Comparison of ENCODE assay signal across 1 cellular context in the genomic region with DNA sequence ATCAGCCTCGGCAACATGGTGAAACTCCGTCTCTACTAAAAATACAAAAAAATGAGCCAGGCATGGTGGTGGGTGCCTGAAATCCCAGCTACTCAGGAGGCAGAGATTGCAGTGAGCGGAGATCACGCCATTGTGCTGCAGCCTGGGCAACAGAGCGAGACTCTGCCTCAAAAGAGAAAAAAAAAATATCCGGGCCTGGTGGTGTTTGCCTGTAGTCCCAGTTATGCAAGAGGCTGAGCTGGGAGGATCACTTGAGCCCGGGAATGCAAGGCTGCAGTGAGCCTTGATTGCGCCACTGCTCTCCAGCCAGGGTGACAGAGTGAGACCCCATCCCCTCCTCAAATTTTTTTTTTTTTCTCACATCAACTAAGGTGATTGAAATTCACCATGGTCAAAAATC.
TF ChIP-seq lines count a peak whose summit lies in the region.

No MANE protein-coding gene starts in this region.

TF ChIP-seq in HepG2, 621 proteins besides CTCF, POLR2A, EP300 and RAD21 (continued from another document and continues in another):
- TF ChIP-seq ZNF720 (CRISPR knock-in tag; IDR thresholded peaks at IDR 0.05) (no peak), IRX3 (CRISPR knock-in tag; IDR thresholded peaks at IDR 0.05; ENCODE audit: borderline replicate concordance, low read depth) (no peak), GFI1 (CRISPR knock-in tag; IDR thresholded peaks at IDR 0.05; ENCODE audit: borderline replicate concordance) (0 out of 2 replicates have a peak, but pooled peaks have one; percentile 57), HDAC2 (CRISPR knock-in tag; IDR thresholded peaks at IDR 0.05) (peak; percentile 33; the same call in 1 of the 2 replicates), SOX5 (CRISPR knock-in tag; IDR thresholded peaks at IDR 0.05; ENCODE audit: borderline replicate concordance) (peak; percentile 36; the same call in 1 of the 2 replicates), PPARG (CRISPR knock-in tag; conservative IDR thresholded peaks at IDR 0.05) (no peak), HNF4G (IDR thresholded peaks at IDR 0.05; ENCODE audit: borderline replicate concordance, low read depth, low read length) (peak; percentile 25; the same call in 1 of the 2 replicates), HNF4G (CRISPR knock-in tag; IDR thresholded peaks at IDR 0.05; ENCODE audit: borderline replicate concordance, low read depth) (no peak), RXRB (CRISPR knock-in tag; IDR thresholded peaks at IDR 0.05; ENCODE audit: borderline replicate concordance) (peak; percentile 46; the same call in 1 of the 2 replicates), TBX2 (CRISPR knock-in tag; IDR thresholded peaks at IDR 0.05; ENCODE audit: borderline replicate concordance) (0 out of 2 replicates have a peak, but pooled peaks have one; percentile 14), ZBTB42 (CRISPR knock-in tag; IDR thresholded peaks at IDR 0.05) (no peak), KDM6A (CRISPR knock-in tag; IDR thresholded peaks at IDR 0.05; ENCODE audit: low read depth) (no peak), ARHGAP35 (CRISPR knock-in tag; IDR thresholded peaks at IDR 0.05; ENCODE audit: borderline replicate concordance) (no peak), FIP1L1 (IDR thresholded peaks at IDR 0.05; ENCODE audit: borderline replicate concordance, insufficient read depth, low read depth, low read length) (no peak), SP5 (CRISPR knock-in tag; IDR thresholded peaks at IDR 0.05; ENCODE audit: borderline replicate concordance, low read depth) (peak; percentile 58; the same call in 1 of the 2 replicates), GATAD2A (CRISPR knock-in tag; IDR thresholded peaks at IDR 0.05) (peak; percentile 87), SMARCC2 (IDR thresholded peaks at IDR 0.05) (no peak), IKZF4 (CRISPR knock-in tag; IDR thresholded peaks at IDR 0.05; ENCODE audit: borderline replicate concordance, low read depth, not compliant biosample characterization) (no peak), ZMYM4 (CRISPR knock-in tag; IDR thresholded peaks at IDR 0.05) (peak; percentile 20; the same call in 1 of the 2 replicates), SOX6 (IDR thresholded peaks at IDR 0.05) (no peak), SOX6 (CRISPR knock-in tag; IDR thresholded peaks at IDR 0.05) (peak; percentile 73), HDAC1 (CRISPR knock-in tag; IDR thresholded peaks at IDR 0.05) (peak; percentile 55; the same call in 1 of the 2 replicates), IRF2 (CRISPR knock-in tag; IDR thresholded peaks at IDR 0.05) (peak; percentile 40; the same call in 1 of the 2 replicates), ZNF543 (CRISPR knock-in tag; IDR thresholded peaks at IDR 0.05) (no peak), CBFB (CRISPR knock-in tag; IDR thresholded peaks at IDR 0.05) (no peak), POGZ (CRISPR knock-in tag; IDR thresholded peaks at IDR 0.05) (peak; percentile 76; the same call in 1 of the 2 replicates)
- TF ChIP-seq, protein P1, sequence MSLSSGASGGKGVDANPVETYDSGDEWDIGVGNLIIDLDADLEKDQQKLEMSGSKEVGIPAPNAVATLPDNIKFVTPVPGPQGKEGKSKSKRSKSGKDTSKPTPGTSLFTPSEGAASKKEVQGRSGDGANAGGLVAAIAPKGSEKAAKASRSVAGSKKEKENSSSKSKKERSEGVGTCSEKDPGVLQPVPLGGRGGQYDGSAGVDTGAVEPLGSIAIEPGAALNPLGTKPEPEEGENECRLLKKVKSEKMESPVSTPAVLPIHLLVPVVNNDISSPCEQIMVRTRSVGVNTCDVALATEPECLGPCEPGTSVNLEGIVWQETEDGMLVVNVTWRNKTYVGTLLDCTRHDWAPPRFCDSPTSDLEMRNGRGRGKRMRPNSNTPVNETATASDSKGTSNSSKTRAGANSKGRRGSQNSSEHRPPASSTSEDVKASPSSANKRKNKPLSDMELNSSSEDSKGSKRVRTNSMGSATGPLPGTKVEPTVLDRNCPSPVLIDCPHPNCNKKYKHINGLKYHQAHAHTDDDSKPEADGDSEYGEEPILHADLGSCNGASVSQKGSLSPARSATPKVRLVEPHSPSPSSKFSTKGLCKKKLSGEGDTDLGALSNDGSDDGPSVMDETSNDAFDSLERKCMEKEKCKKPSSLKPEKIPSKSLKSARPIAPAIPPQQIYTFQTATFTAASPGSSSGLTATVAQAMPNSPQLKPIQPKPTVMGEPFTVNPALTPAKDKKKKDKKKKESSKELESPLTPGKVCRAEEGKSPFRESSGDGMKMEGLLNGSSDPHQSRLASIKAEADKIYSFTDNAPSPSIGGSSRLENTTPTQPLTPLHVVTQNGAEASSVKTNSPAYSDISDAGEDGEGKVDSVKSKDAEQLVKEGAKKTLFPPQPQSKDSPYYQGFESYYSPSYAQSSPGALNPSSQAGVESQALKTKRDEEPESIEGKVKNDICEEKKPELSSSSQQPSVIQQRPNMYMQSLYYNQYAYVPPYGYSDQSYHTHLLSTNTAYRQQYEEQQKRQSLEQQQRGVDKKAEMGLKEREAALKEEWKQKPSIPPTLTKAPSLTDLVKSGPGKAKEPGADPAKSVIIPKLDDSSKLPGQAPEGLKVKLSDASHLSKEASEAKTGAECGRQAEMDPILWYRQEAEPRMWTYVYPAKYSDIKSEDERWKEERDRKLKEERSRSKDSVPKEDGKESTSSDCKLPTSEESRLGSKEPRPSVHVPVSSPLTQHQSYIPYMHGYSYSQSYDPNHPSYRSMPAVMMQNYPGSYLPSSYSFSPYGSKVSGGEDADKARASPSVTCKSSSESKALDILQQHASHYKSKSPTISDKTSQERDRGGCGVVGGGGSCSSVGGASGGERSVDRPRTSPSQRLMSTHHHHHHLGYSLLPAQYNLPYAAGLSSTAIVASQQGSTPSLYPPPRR (CRISPR knock-in tag; IDR thresholded peaks at IDR 0.05; ENCODE audit: borderline replicate concordance) = 0 out of 2 replicates have a peak, but pooled peaks have one; percentile 18
- TF ChIP-seq, protein P2, sequence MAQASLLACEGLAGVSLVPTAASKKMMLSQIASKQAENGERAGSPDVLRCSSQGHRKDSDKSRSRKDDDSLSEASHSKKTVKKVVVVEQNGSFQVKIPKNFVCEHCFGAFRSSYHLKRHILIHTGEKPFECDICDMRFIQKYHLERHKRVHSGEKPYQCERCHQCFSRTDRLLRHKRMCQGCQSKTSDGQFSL (CRISPR knock-in tag; IDR thresholded peaks at IDR 0.05) = no peak
- TF ChIP-seq, protein P3, sequence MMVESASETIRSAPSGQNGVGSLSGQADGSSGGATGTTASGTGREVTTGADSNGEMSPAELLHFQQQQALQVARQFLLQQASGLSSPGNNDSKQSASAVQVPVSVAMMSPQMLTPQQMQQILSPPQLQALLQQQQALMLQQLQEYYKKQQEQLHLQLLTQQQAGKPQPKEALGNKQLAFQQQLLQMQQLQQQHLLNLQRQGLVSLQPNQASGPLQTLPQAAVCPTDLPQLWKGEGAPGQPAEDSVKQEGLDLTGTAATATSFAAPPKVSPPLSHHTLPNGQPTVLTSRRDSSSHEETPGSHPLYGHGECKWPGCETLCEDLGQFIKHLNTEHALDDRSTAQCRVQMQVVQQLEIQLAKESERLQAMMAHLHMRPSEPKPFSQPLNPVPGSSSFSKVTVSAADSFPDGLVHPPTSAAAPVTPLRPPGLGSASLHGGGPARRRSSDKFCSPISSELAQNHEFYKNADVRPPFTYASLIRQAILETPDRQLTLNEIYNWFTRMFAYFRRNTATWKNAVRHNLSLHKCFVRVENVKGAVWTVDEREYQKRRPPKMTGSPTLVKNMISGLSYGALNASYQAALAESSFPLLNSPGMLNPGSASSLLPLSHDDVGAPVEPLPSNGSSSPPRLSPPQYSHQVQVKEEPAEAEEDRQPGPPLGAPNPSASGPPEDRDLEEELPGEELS (CRISPR knock-in tag; IDR thresholded peaks at IDR 0.05) = peak; percentile 20; the same call in 1 of the 2 replicates
- TF ChIP-seq, protein P4, sequence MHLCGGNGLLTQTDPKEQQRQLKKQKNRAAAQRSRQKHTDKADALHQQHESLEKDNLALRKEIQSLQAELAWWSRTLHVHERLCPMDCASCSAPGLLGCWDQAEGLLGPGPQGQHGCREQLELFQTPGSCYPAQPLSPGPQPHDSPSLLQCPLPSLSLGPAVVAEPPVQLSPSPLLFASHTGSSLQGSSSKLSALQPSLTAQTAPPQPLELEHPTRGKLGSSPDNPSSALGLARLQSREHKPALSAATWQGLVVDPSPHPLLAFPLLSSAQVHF (CRISPR knock-in tag; IDR thresholded peaks at IDR 0.05) = no peak
- TF ChIP-seq, protein P5, sequence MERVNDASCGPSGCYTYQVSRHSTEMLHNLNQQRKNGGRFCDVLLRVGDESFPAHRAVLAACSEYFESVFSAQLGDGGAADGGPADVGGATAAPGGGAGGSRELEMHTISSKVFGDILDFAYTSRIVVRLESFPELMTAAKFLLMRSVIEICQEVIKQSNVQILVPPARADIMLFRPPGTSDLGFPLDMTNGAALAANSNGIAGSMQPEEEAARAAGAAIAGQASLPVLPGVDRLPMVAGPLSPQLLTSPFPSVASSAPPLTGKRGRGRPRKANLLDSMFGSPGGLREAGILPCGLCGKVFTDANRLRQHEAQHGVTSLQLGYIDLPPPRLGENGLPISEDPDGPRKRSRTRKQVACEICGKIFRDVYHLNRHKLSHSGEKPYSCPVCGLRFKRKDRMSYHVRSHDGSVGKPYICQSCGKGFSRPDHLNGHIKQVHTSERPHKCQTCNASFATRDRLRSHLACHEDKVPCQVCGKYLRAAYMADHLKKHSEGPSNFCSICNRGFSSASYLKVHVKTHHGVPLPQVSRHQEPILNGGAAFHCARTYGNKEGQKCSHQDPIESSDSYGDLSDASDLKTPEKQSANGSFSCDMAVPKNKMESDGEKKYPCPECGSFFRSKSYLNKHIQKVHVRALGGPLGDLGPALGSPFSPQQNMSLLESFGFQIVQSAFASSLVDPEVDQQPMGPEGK (CRISPR knock-in tag; IDR thresholded peaks at IDR 0.05) = no peak
- TF ChIP-seq, protein P6, sequence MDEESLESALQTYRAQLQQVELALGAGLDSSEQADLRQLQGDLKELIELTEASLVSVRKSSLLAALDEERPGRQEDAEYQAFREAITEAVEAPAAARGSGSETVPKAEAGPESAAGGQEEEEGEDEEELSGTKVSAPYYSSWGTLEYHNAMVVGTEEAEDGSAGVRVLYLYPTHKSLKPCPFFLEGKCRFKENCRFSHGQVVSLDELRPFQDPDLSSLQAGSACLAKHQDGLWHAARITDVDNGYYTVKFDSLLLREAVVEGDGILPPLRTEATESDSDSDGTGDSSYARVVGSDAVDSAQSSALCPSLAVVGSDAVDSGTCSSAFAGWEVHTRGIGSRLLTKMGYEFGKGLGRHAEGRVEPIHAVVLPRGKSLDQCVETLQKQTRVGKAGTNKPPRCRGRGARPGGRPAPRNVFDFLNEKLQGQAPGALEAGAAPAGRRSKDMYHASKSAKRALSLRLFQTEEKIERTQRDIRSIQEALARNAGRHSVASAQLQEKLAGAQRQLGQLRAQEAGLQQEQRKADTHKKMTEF (CRISPR knock-in tag; IDR thresholded peaks at IDR 0.05) = peak; percentile 44; the same call in 1 of the 2 replicates
- TF ChIP-seq, protein P7, sequence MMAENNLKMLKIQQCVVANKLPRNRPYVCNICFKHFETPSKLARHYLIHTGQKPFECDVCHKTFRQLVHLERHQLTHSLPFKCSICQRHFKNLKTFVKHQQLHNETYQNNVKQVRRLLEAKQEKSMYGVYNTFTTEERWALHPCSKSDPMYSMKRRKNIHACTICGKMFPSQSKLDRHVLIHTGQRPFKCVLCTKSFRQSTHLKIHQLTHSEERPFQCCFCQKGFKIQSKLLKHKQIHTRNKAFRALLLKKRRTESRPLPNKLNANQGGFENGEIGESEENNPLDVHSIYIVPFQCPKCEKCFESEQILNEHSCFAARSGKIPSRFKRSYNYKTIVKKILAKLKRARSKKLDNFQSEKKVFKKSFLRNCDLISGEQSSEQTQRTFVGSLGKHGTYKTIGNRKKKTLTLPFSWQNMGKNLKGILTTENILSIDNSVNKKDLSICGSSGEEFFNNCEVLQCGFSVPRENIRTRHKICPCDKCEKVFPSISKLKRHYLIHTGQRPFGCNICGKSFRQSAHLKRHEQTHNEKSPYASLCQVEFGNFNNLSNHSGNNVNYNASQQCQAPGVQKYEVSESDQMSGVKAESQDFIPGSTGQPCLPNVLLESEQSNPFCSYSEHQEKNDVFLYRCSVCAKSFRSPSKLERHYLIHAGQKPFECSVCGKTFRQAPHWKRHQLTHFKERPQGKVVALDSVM (CRISPR knock-in tag; IDR thresholded peaks at IDR 0.05) = peak; percentile 91
- TF ChIP-seq, protein P8, sequence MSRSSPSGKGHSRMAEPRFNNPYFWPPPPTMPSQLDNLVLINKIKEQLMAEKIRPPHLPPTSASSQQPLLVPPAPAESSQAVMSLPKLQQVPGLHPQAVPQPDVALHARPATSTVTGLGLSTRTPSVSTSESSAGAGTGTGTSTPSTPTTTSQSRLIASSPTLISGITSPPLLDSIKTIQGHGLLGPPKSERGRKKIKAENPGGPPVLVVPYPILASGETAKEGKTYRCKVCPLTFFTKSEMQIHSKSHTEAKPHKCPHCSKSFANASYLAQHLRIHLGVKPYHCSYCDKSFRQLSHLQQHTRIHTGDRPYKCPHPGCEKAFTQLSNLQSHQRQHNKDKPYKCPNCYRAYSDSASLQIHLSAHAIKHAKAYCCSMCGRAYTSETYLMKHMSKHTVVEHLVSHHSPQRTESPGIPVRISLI (CRISPR knock-in tag; IDR thresholded peaks at IDR 0.05; ENCODE audit: borderline replicate concordance) = peak; percentile 98
- TF ChIP-seq, protein P9, sequence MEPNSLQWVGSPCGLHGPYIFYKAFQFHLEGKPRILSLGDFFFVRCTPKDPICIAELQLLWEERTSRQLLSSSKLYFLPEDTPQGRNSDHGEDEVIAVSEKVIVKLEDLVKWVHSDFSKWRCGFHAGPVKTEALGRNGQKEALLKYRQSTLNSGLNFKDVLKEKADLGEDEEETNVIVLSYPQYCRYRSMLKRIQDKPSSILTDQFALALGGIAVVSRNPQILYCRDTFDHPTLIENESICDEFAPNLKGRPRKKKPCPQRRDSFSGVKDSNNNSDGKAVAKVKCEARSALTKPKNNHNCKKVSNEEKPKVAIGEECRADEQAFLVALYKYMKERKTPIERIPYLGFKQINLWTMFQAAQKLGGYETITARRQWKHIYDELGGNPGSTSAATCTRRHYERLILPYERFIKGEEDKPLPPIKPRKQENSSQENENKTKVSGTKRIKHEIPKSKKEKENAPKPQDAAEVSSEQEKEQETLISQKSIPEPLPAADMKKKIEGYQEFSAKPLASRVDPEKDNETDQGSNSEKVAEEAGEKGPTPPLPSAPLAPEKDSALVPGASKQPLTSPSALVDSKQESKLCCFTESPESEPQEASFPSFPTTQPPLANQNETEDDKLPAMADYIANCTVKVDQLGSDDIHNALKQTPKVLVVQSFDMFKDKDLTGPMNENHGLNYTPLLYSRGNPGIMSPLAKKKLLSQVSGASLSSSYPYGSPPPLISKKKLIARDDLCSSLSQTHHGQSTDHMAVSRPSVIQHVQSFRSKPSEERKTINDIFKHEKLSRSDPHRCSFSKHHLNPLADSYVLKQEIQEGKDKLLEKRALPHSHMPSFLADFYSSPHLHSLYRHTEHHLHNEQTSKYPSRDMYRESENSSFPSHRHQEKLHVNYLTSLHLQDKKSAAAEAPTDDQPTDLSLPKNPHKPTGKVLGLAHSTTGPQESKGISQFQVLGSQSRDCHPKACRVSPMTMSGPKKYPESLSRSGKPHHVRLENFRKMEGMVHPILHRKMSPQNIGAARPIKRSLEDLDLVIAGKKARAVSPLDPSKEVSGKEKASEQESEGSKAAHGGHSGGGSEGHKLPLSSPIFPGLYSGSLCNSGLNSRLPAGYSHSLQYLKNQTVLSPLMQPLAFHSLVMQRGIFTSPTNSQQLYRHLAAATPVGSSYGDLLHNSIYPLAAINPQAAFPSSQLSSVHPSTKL (CRISPR knock-in tag; IDR thresholded peaks at IDR 0.05) = peak; percentile 76
- TF ChIP-seq, protein P10, sequence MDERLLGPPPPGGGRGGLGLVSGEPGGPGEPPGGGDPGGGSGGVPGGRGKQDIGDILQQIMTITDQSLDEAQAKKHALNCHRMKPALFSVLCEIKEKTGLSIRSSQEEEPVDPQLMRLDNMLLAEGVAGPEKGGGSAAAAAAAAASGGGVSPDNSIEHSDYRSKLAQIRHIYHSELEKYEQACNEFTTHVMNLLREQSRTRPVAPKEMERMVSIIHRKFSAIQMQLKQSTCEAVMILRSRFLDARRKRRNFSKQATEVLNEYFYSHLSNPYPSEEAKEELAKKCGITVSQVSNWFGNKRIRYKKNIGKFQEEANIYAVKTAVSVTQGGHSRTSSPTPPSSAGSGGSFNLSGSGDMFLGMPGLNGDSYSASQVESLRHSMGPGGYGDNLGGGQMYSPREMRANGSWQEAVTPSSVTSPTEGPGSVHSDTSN (CRISPR knock-in tag; IDR thresholded peaks at IDR 0.05) = no peak
